1 cellular context compared by ENCODE assay signal in the genomic region with DNA sequence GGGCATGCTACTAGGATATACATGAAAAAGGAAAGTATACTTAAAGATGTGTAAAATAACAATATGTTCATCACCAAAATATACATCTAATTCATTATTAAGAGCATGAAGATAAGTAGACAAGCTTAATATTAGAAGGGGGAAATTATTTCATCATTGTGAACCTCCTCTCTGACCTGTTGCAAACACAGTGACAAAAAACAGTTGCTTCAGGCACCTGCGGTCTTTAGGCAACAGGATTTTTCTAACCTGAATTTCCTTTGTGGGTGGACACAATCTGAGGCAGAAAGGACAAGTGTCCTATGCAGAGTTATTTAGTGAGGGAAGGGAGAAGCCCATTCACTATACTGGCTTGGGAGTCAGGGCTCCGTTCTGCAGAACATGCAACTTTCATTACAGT.
TF ChIP-seq lines count a peak whose summit lies in the region.

No MANE protein-coding gene starts in this region.

TF ChIP-seq in H1, 55 proteins besides CTCF, POLR2A, EP300 and RAD21:
- TF ChIP-seq, protein P1, sequence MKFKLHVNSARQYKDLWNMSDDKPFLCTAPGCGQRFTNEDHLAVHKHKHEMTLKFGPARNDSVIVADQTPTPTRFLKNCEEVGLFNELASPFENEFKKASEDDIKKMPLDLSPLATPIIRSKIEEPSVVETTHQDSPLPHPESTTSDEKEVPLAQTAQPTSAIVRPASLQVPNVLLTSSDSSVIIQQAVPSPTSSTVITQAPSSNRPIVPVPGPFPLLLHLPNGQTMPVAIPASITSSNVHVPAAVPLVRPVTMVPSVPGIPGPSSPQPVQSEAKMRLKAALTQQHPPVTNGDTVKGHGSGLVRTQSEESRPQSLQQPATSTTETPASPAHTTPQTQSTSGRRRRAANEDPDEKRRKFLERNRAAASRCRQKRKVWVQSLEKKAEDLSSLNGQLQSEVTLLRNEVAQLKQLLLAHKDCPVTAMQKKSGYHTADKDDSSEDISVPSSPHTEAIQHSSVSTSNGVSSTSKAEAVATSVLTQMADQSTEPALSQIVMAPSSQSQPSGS (IDR thresholded peaks at IDR 0.05; ENCODE audit: low read length), result no peak
- no peak for TF ChIP-seq SP4 (IDR thresholded peaks at IDR 0.05; ENCODE audit: low read length)
- no peak for TF ChIP-seq JUND (IDR thresholded peaks at IDR 0.05; ENCODE audit: low read length)
- no peak for TF ChIP-seq CHD2 (IDR thresholded peaks at IDR 0.05; ENCODE audit: low read length)
- no peak for TF ChIP-seq RXRA (IDR thresholded peaks at IDR 0.05; ENCODE audit: insufficient read depth, low read depth, low read length)
- TF ChIP-seq POLR2AphosphoS5 (IDR thresholded peaks at IDR 0.05; ENCODE audit: low read depth, low read length), result no peak
- TF ChIP-seq FOSL1 (IDR thresholded peaks at IDR 0.05; ENCODE audit: insufficient read depth, low read depth, low read length), result no peak
- TF ChIP-seq KDM5A (IDR thresholded peaks at IDR 0.05; ENCODE audit: low read length), result no peak
- no peak for TF ChIP-seq EGR1 (IDR thresholded peaks at IDR 0.05; ENCODE audit: borderline replicate concordance, low read depth, low read length)
- no peak for TF ChIP-seq TAF7 (optimal IDR thresholded peaks at IDR 0.05; ENCODE audit: borderline replicate concordance, low read depth, low read length)
- no peak for TF ChIP-seq HDAC6 (IDR thresholded peaks at IDR 0.05; ENCODE audit: low read depth, low read length)
- no peak for TF ChIP-seq CBX8 (IDR thresholded peaks at IDR 0.05; ENCODE audit: borderline replicate concordance, low read depth, low read length)
- TF ChIP-seq BCL11A (IDR thresholded peaks at IDR 0.05; ENCODE audit: low read depth in 2 of 2, low read length in 2 of 2), result no peak
